In the genomic region with DNA sequence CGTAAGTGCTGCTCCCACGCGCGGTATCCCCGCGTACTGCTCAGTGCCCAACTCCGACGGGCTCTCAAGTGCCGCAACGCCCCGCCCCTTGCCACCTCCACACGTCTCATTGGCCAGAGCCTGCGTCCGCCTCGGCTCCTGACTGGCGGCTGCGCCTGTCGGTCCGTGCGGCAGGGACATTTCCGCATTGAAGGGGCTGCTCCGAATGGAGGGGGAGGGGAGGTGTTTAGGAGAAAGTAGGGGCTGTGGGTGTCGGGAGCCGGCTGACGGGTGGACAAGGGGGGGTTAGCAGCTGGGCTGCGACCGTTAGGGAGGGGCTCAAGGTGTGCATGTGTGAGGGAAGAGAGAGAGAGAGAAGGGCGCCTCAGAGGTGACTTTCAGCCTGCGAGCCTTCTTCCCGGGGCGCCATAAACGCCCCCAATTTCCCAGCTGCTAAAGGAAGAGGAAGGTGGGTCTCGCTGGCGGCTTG, we compare ENCODE assay signal across 8 cellular contexts. TPM values are rescaled to one million over a fixed set of nuclear protein-coding genes. Genes with fewer than 3 reads are reported as not detected.
DNase-seq lines count a peak whose midpoint lies in the region; ATAC-seq lines count a peak whose summit lies in the region.

No MANE protein-coding gene starts in this region.

- DNase-seq in Caki2 (ENCODE audit: low read depth) (peak; percentile 96), HUDEP-2 (lab: John Stamatoyannopoulos, UW; ENCODE audit: unreplicated experiment in 76 of 76) (peak; percentile 36 to 97 (median 92)), NOMO-1 treated with dmso at 0.1 percent for 144 hours (lab: John Stamatoyannopoulos, UW; ENCODE audit: unreplicated experiment) (peak; percentile 98), mesendoderm (peak; percentile 99)
- DNase-seq in activated CD8-positive, alpha-beta memory T cell treated with anti-CD3 and anti-CD28 coated beads, Interleukin-2, amount 50 U/mL, for 1 hour (ENCODE audit: extremely low read depth) = peak; percentile 94
- DNase-seq in stimulated activated CD8-positive, alpha-beta memory T cell treated with anti-CD3 and anti-CD28 coated beads, Interleukin-12 subunit alpha, Interleukin-12 subunit beta, amount 100 ng/mL, for 4 hours (ENCODE audit: low read depth) = peak; percentile 96

- no peak overlapping the region for H2AK5ac ChIP-seq in mesendoderm (ENCODE audit: low read length)

- peak overlapping the region; percentile 69 for H2BK120ac ChIP-seq in mesendoderm (ENCODE audit: low read depth, low read length)

- peak overlapping the region; percentile 97 for H3K9ac ChIP-seq in endocrine pancreas (ENCODE audit: control insufficient read depth, insufficient read depth, low read length)
- H3K9ac ChIP-seq in mesendoderm (ENCODE audit: low read length) = peak overlapping the region; percentile 95

- no peak overlapping the region for H3K4me3 ChIP-seq in endocrine pancreas (ENCODE audit: control insufficient read depth, insufficient read depth, low read length)
- H3K4me3 ChIP-seq in mesendoderm (ENCODE audit: low read length) = peak overlapping the region; percentile 78

- WGBS in mesendoderm (ENCODE audit: extremely low coverage, insufficient coverage, low lambda C conversion rate) = no CpG with 5 or more reads among the region's 34 CpGs

- H4K8ac ChIP-seq in mesendoderm (ENCODE audit: low read depth, low read length) = peak overlapping the region; percentile 76

- no peaks in the 10 kb centered on the region for H3K9me3 ChIP-seq in endocrine pancreas (ENCODE audit: control insufficient read depth, low read length)

- peak overlapping the region; percentile 51 for H3K23ac ChIP-seq in mesendoderm (ENCODE audit: low read length)

- H3K27me3 ChIP-seq in endocrine pancreas (ENCODE audit: control insufficient read depth, insufficient read depth, low read length) (no peaks in the 10 kb centered on the region), mesendoderm (ENCODE audit: insufficient read depth, low read length, poor library complexity) (no peaks in the 10 kb centered on the region)

- peaks cover 13% of the 10 kb centered on the region for H3K4me1 ChIP-seq in endocrine pancreas (ENCODE audit: control insufficient read depth, insufficient read depth, low read length)
- peaks cover 2% of the 10 kb centered on the region for H3K4me1 ChIP-seq in mesendoderm (ENCODE audit: control insufficient read depth, low read depth, low read length)

- no peak overlapping the region for H4K5ac ChIP-seq in mesendoderm (ENCODE audit: low read length)

- H2BK5ac ChIP-seq in mesendoderm (ENCODE audit: low read length) = peak overlapping the region; percentile 90

- H3K4me2 ChIP-seq in mesendoderm (ENCODE audit: low read length) = peak overlapping the region; percentile 72

- H3K4ac ChIP-seq in mesendoderm (ENCODE audit: low read depth, low read length) = peak overlapping the region; percentile 25

- no peak overlapping the region for H2BK15ac ChIP-seq in mesendoderm (replicated peaks; ENCODE audit: low read depth)

- H3K79me2 ChIP-seq in mesendoderm (ENCODE audit: control insufficient read depth, insufficient read depth, low read length) = peaks cover 39% of the 10 kb centered on the region

- H3K79me1 ChIP-seq in mesendoderm (ENCODE audit: low read length) = no peaks in the 10 kb centered on the region

- ATAC-seq in GM21390 (IDR thresholded peaks at IDR 0.05; ENCODE audit: unreplicated experiment) = peak; percentile 89

- no peaks in the 10 kb centered on the region for H3K36me3 ChIP-seq in endocrine pancreas (ENCODE audit: control insufficient read depth, insufficient read depth, low read length)
- no peaks in the 10 kb centered on the region for H3K36me3 ChIP-seq in mesendoderm (ENCODE audit: control insufficient read depth, insufficient read depth, low read length)

- peak overlapping the region; percentile 100 for H3K27ac ChIP-seq in mesendoderm (ENCODE audit: low read depth, low read length)

- peak overlapping the region; percentile 98 for H3K56ac ChIP-seq in mesendoderm (ENCODE audit: low read length)

- peak overlapping the region; percentile 94 for H3K18ac ChIP-seq in mesendoderm (ENCODE audit: low read length)

- in situ Hi-C loops in Caki2 (cut with HindIII; ENCODE audit: low pct_unique_long_range_greater_than_20kb, low sequenced_read_pairs) = no loop called here

RNA-seq across cellular contexts. Expression of a gene that starts 0.9 kb away (rescaled TPM):
- total RNA-seq in Caki2 (2014; rRNA removed; shearing (Covaris generic); ENCODE audit: low replicate concordance) = 47.8 and 55.9 TPM in 2 replicates
- 361 TPM for polyA plus RNA-seq in mesendoderm (2013, experiment 1 of 2)
- polyA plus RNA-seq in mesendoderm (2013, experiment 2 of 2) = 376 TPM
